29 cellular contexts compared by ENCODE assay signal in genomic region chr12:5590316-5590715, GRCh38.
"Had no signal": no experiment of that assay in that cellular context is flagged by ENCODE, and none has a peak within 500 bp of the region (broad histone marks: within the 10 kb centered on the region; RNA-seq: fewer than 3 reads in every experiment).

No MANE protein-coding gene starts in this region.

- ATAC-seq: naive thymus-derived CD4-positive, alpha-beta T cell; natural killer cell; psoas muscle; right cardiac atrium; right lobe of liver; stimulated activated effector memory CD8-positive, alpha-beta T cell treated with anti-CD3 and anti-CD28 coated beads, Interleukin-12 subunit alpha, Interleukin-12 subunit beta, amount 100 ng/mL, for 72 hours; stimulated activated naive B cell treated with anti-CD40 and anti-IgM and Interleukin-4, amounts not matched to agents 10 μg/mL and 1 μg/mL and 100 μg/mL, for 72 hours; upper lobe of right lung had no signal

- H3K27ac Mint-ChIP-seq: naive thymus-derived CD4-positive, alpha-beta T cell; natural killer cell; stimulated activated effector memory CD8-positive, alpha-beta T cell treated with anti-CD3 and anti-CD28 coated beads, Interleukin-12 subunit alpha, Interleukin-12 subunit beta, amount 100 ng/mL, for 72 hours; stimulated activated naive B cell treated with anti-CD40 and anti-IgM and Interleukin-4, amounts not matched to agents 10 μg/mL and 1 μg/mL and 100 μg/mL, for 72 hours; stimulated activated naive CD8-positive, alpha-beta T cell treated with anti-CD3 and anti-CD28 coated beads, Interleukin-15, Interleukin-2, amounts not matched to agents 100 ng/mL and 50 ng/mL, for 24 hours; type B pancreatic cell had no signal

- H3K9me3 ChIP-seq: neutrophil, ovary, psoas muscle, right lobe of liver, sigmoid colon, stomach, suprapubic skin, testis, tibial artery, transverse colon, upper lobe of right lung, uterus had no signal

- H2AFZ ChIP-seq: neural progenitor cell, parathyroid adenoma had no signal

- H3K36me3 Mint-ChIP-seq: naive thymus-derived CD4-positive, alpha-beta T cell; natural killer cell; stimulated activated effector memory CD8-positive, alpha-beta T cell treated with anti-CD3 and anti-CD28 coated beads, Interleukin-12 subunit alpha, Interleukin-12 subunit beta, amount 100 ng/mL, for 72 hours; stimulated activated naive B cell treated with anti-CD40 and anti-IgM and Interleukin-4, amounts not matched to agents 10 μg/mL and 1 μg/mL and 100 μg/mL, for 72 hours had no signal

- DNase-seq: naive thymus-derived CD4-positive, alpha-beta T cell; natural killer cell; nucleus accumbens; ovary; posterior cingulate gyrus; psoas muscle; right cardiac atrium; right lobe of liver; sigmoid colon; small intestine; stimulated activated CD4-positive, alpha-beta T cell treated with anti-CD3 and anti-CD28 coated beads, Interleukin-15, amount 100 ng/mL, for 24 hours; stimulated activated CD4-positive, alpha-beta T cell treated with anti-CD3 and anti-CD28 coated beads, Interleukin-2, amount 100 ng/mL, for 24 hours; stimulated activated CD4-positive, alpha-beta T cell treated with anti-CD3 and anti-CD28 coated beads, Interleukin-2, amount 100 ng/mL, for 48 hours; stimulated activated CD4-positive, alpha-beta T cell treated with anti-CD3 and anti-CD28 coated beads, Interleukin-4, amount 100 ng/mL, for 24 hours; stimulated activated naive B cell treated with anti-CD40 and anti-IgM and Interleukin-4, amounts not matched to agents 10 μg/mL and 1 μg/mL and 100 μg/mL, for 72 hours; stimulated activated naive CD4-positive, alpha-beta T cell treated with Interleukin-2 at 50 U/mL for 16 hours; stomach; testis; tibial artery; transverse colon; upper lobe of right lung; uterus had no signal

- H3K4me3 ChIP-seq: neural progenitor cell, ovary, psoas muscle, right lobe of liver, sigmoid colon, stomach, suprapubic skin, testis, tibial artery, transverse colon, upper lobe of right lung, uterus had no signal

- H3K9ac ChIP-seq: neural progenitor cell, parathyroid adenoma had no signal

- H3K9me3 Mint-ChIP-seq: natural killer cell; stimulated activated naive CD8-positive, alpha-beta T cell treated with anti-CD3 and anti-CD28 coated beads, Interleukin-15, Interleukin-2, amounts not matched to agents 100 ng/mL and 50 ng/mL, for 24 hours; type B pancreatic cell had no signal

- H3K36me3 ChIP-seq: neural progenitor cell, neutrophil, ovary, right lobe of liver, sigmoid colon, stomach, suprapubic skin, tibial artery, transverse colon, upper lobe of right lung, uterus had no signal

- H3K4me2 ChIP-seq: neural progenitor cell had no signal

- H3K4me1 ChIP-seq: parathyroid adenoma, psoas muscle, sigmoid colon, stomach, suprapubic skin, testis, tibial artery, upper lobe of right lung, uterus had no signal

- H3K27me3 ChIP-seq: neural progenitor cell, neutrophil, ovary, right lobe of liver, sigmoid colon, stomach, suprapubic skin, testis, tibial artery, transverse colon, upper lobe of right lung, uterus had no signal

- H3K4me3 Mint-ChIP-seq: naive thymus-derived CD4-positive, alpha-beta T cell; natural killer cell; neural progenitor cell; stimulated activated effector memory CD8-positive, alpha-beta T cell treated with anti-CD3 and anti-CD28 coated beads, Interleukin-12 subunit alpha, Interleukin-12 subunit beta, amount 100 ng/mL, for 72 hours; stimulated activated naive B cell treated with anti-CD40 and anti-IgM and Interleukin-4, amounts not matched to agents 10 μg/mL and 1 μg/mL and 100 μg/mL, for 72 hours; stimulated activated naive CD8-positive, alpha-beta T cell treated with anti-CD3 and anti-CD28 coated beads, Interleukin-15, Interleukin-2, amounts not matched to agents 100 ng/mL and 50 ng/mL, for 24 hours; type B pancreatic cell had no signal

- H3K4me1 Mint-ChIP-seq: naive thymus-derived CD4-positive, alpha-beta T cell; natural killer cell; stimulated activated effector memory CD8-positive, alpha-beta T cell treated with anti-CD3 and anti-CD28 coated beads, Interleukin-12 subunit alpha, Interleukin-12 subunit beta, amount 100 ng/mL, for 72 hours; stimulated activated naive B cell treated with anti-CD40 and anti-IgM and Interleukin-4, amounts not matched to agents 10 μg/mL and 1 μg/mL and 100 μg/mL, for 72 hours had no signal

- H3K27ac ChIP-seq: neural progenitor cell, neutrophil, ovary, parathyroid adenoma, psoas muscle, right lobe of liver, sigmoid colon, stomach, suprapubic skin, testis, tibial artery, transverse colon, upper lobe of right lung, uterus had no signal
